Comparison of ENCODE assay signal across 2 cellular contexts in the genomic region with DNA sequence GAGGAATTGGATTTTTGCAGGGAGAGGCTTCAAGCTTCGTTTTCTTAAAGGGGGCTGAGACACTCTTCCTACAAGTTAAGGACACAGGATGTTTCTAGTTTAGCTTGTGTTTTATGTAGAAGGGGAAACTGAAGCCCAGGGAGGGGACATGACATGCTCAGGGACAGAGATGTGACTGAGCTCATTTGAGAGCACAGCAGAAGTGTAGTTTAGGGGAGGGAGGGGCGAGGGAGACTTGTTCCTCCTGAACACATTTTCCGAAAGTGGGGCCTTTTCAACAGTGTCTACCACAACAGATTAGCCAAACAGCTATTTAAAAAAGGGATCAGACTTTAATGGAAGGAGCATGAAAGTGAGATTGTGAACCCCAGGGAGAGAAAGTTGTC.
TF ChIP-seq lines count a peak whose summit lies in the region.

No MANE protein-coding gene starts in this region.

TF ChIP-seq in IMR-90, 13 proteins besides CTCF, POLR2A, EP300 and RAD21:
- TF ChIP-seq FOS (IDR thresholded peaks at IDR 0.05; ENCODE audit: low read depth, low read length) (no peak), BHLHE40 (IDR thresholded peaks at IDR 0.05; ENCODE audit: low read depth, low read length) (no peak), CHD1 (IDR thresholded peaks at IDR 0.05; ENCODE audit: low read depth, low read length) (no peak), RCOR1 (IDR thresholded peaks at IDR 0.05; ENCODE audit: insufficient replicate concordance, low read length) (no peak), SMC3 (IDR thresholded peaks at IDR 0.05; ENCODE audit: low read depth, low read length) (no peak)
TF ChIP-seq in IMR-90: peak in this region for 0.

TF ChIP-seq in H1, 55 proteins besides CTCF, POLR2A, EP300 and RAD21:
- TF ChIP-seq CHD1 (IDR thresholded peaks at IDR 0.05; ENCODE audit: low read depth, low read length) (no peak), CREB1 (IDR thresholded peaks at IDR 0.05) (no peak), MAFK (IDR thresholded peaks at IDR 0.05; ENCODE audit: low read depth, low read length) (no peak), CHD2 (IDR thresholded peaks at IDR 0.05; ENCODE audit: low read length) (no peak), JUN (IDR thresholded peaks at IDR 0.05; ENCODE audit: low read depth, low read length) (no peak), BCL11A (IDR thresholded peaks at IDR 0.05; ENCODE audit: low read depth in 2 of 2, low read length in 2 of 2) (no peak), SUZ12 (IDR thresholded peaks at IDR 0.05; ENCODE audit: low read length) (no peak), SP1 (IDR thresholded peaks at IDR 0.05; ENCODE audit: low read depth, low read length) (no peak), JUND (IDR thresholded peaks at IDR 0.05; ENCODE audit: low read length) (no peak), MAX (IDR thresholded peaks at IDR 0.05) (no peak), SRF (IDR thresholded peaks at IDR 0.05; ENCODE audit: low read depth, low read length) (no peak), BACH1 (IDR thresholded peaks at IDR 0.05; ENCODE audit: low read length) (no peak), NANOG (IDR thresholded peaks at IDR 0.05; ENCODE audit: insufficient read depth, low read depth, low read length, poor library complexity, severe bottlenecking) (no peak), RNF2 (IDR thresholded peaks at IDR 0.05; ENCODE audit: borderline replicate concordance, low read depth, low read length, missing control alignments, poor library complexity, severe bottlenecking) (no peak), KDM1A (IDR thresholded peaks at IDR 0.05; ENCODE audit: borderline replicate concordance, low read length) (no peak)
- TF ChIP-seq, protein P1, sequence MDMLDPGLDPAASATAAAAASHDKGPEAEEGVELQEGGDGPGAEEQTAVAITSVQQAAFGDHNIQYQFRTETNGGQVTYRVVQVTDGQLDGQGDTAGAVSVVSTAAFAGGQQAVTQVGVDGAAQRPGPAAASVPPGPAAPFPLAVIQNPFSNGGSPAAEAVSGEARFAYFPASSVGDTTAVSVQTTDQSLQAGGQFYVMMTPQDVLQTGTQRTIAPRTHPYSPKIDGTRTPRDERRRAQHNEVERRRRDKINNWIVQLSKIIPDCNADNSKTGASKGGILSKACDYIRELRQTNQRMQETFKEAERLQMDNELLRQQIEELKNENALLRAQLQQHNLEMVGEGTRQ (IDR thresholded peaks at IDR 0.05; ENCODE audit: low read length) = no peak
